Comparison of ENCODE assay signal across 8 cellular contexts in the genomic region with DNA sequence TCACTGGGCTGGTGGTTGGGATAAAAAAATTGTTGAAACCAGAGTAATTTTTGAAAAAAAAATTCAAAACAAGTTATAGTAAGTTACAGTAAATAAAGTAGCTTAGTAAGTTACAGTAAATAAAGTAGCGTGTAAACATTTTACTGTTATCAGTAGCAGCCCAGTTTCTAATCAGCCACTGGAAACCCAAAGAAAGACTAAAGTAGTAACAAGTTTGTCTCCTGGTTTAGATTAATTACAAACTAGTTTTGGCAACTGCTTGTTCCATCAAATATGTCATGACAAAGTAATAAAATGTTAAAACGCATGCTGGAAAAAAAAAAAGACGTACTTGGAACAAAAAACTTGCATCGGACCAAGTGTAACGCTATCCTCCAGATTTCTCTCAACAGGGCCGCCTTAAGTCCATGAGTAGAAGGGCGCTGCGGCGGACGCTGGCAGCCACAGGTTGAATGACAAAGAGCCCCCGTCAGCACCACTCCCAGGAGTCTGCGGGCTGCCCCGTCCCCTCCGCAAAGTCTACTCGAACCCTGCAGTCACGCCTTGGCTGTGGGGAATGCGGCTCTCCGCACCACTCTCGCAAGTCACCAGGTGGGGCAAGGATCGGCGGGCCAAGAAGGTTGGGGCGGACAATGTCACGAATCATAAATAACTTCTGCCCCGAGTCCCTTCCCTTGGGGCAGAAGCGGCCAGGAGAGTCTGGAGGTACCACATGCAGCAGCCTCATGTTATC. TPM values are rescaled to one million over a fixed set of nuclear protein-coding genes. Genes with fewer than 3 reads are reported as not detected.
A peak's percentile ranks its signal among the peaks of the same experiment; 100 is the strongest.
DNase-seq lines count a peak whose midpoint lies in the region; ATAC-seq and TF ChIP-seq lines count a peak whose summit lies in the region.

No MANE protein-coding gene starts in this region.

- H3K9me3 ChIP-seq in HUES64 (ENCODE audit: insufficient read depth, low read depth, low read length): no peaks in the 10 kb centered on the region
- no peaks in the 10 kb centered on the region for H3K9me3 ChIP-seq in upper lobe of left lung

- H3K9me3 Mint-ChIP-seq in glutamatergic neuron (ENCODE audit: unreplicated experiment): peaks cover 6% of the 10 kb centered on the region
- no peaks in the 10 kb centered on the region for H3K9me3 Mint-ChIP-seq in osteocyte (ENCODE audit: unreplicated experiment)

- peaks cover 41% of the 10 kb centered on the region for H3K4me1 ChIP-seq in HUES64 (ENCODE audit: insufficient read depth, low read length)
- H3K4me1 ChIP-seq in upper lobe of left lung: peaks cover 0 to 25% (median 20%) of the 10 kb centered on the region in 4 donors

- H3K4me1 Mint-ChIP-seq in glutamatergic neuron (ENCODE audit: low read depth, unreplicated experiment) (peaks cover 21% of the 10 kb centered on the region), osteocyte (ENCODE audit: unreplicated experiment) (peaks cover 46% of the 10 kb centered on the region)

- H3K9ac ChIP-seq in HUES64 (ENCODE audit: low read depth, low read length): peak overlapping the region; percentile 87

- H3K27ac Mint-ChIP-seq in glutamatergic neuron (ENCODE audit: unreplicated experiment) (peak overlapping the region; percentile 89), osteocyte (ENCODE audit: unreplicated experiment) (peak overlapping the region; percentile 90)

- H3K27ac ChIP-seq in HUES64 (ENCODE audit: low read depth, low read length) (peak overlapping the region; percentile 93), upper lobe of left lung (peak overlapping the region; percentile 78 to 89 (median 82))

- no peaks in the 10 kb centered on the region for H3K36me3 Mint-ChIP-seq in glutamatergic neuron (ENCODE audit: unreplicated experiment)
- peaks cover 5% of the 10 kb centered on the region for H3K36me3 Mint-ChIP-seq in osteocyte (ENCODE audit: unreplicated experiment)

- H3K36me3 ChIP-seq in HUES64 (ENCODE audit: insufficient read depth, low read length): peaks cover 26% of the 10 kb centered on the region
- no peaks in the 10 kb centered on the region for H3K36me3 ChIP-seq in upper lobe of left lung

- TF ChIP-seq CTCF in glutamatergic neuron (IDR thresholded peaks at IDR 0.05; ENCODE audit: partially characterized antibody, unreplicated experiment) (no peak), osteocyte (IDR thresholded peaks at IDR 0.05) (no peak), upper lobe of left lung (IDR thresholded peaks at IDR 0.05) (no peak)

- H3K27me3 Mint-ChIP-seq in glutamatergic neuron (ENCODE audit: unreplicated experiment) (peaks cover 3% of the 10 kb centered on the region), osteocyte (ENCODE audit: unreplicated experiment) (no peaks in the 10 kb centered on the region)

- DNase-seq in DMS153 (lab: John Stamatoyannopoulos, UW) (peak; percentile 28), SHP77 treated with DMSO at 0.1 percent for 48 hours (lab: John Stamatoyannopoulos, UW) (peak; percentile 32), glutamatergic neuron (peak; percentile 69), osteocyte (ENCODE audit: extremely low spot score, unreplicated experiment) (no peak), upper lobe of left lung (peak; percentile 32 to 84)
- peak; percentile 65 for DNase-seq in activated naive CD4-positive, alpha-beta T cell treated with Interleukin-2 at 50 U/mL for 16 hours

- H3K27me3 ChIP-seq in HUES64 (ENCODE audit: insufficient read depth, low read length) (no peaks in the 10 kb centered on the region), upper lobe of left lung (no peaks in the 10 kb centered on the region)

- H3K4me3 Mint-ChIP-seq in glutamatergic neuron (ENCODE audit: unreplicated experiment): peak overlapping the region; percentile 96
- peak overlapping the region; percentile 98 for H3K4me3 Mint-ChIP-seq in osteocyte (ENCODE audit: unreplicated experiment)

- H3K4me3 ChIP-seq in HUES64 (ENCODE audit: low read length) (peak overlapping the region; percentile 87), upper lobe of left lung (peak overlapping the region; percentile 29 to 88 (median 64))

- no peak for TF ChIP-seq POLR2A in upper lobe of left lung (IDR thresholded peaks at IDR 0.05)

- TF ChIP-seq EP300 in upper lobe of left lung (IDR thresholded peaks at IDR 0.05): no peak

- peak; percentile 19 for ATAC-seq in GM21447 (IDR thresholded peaks at IDR 0.05; ENCODE audit: unreplicated experiment)
- peak; percentile 22 to 34 for ATAC-seq in upper lobe of left lung (ENCODE audit: low FRiP score in 2 of 2)

- under 1% methylated on average over 25 of the region's 25 CpGs for WGBS in HUES64
- 5 to 9% methylated on average over 12 to 25 of the region's 25 CpGs for WGBS in upper lobe of left lung, 2 donors

RNA-seq across cellular contexts. Expression of gene SLC16A1, which starts 0.9 kb away (rescaled TPM):
- polyA plus RNA-seq in HUES64 (2013, experiment 1 of 2): 196 TPM
- 188 TPM for polyA plus RNA-seq in HUES64 (2013, experiment 2 of 2)
- 39.5 TPM for total RNA-seq in glutamatergic neuron (ENCODE audit: unreplicated experiment)
- 58.7 and 60.0 TPM in 2 replicates for total RNA-seq in osteocyte
- total RNA-seq in upper lobe of left lung: 10 to 100 TPM in 1 of 6 donors, 1 to 10 TPM in 5; 1.4 to 13.3 (median 5.9) TPM
